In the genomic region with DNA sequence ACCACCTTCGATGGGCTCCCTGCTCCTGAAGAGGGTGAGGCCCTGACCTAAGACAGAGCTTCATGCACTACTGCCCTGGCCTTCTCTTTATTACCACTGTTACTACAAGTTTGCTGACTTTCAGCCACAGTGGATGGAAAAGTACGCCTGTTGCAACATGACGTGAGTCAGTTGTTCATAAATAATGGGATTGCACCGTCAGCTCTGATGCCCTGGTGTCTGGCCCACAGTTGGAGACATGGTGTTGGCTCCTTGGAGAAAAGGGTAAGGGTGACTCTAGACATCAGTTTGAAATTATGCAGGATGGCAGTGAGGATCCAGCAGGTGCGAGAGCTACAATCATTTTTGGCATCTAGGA, we compare ENCODE assay signal across 2 cellular contexts.
A peak's percentile ranks its signal among the peaks of the same experiment; 100 is the strongest.
TF ChIP-seq lines count a peak whose summit lies in the region.

No MANE protein-coding gene starts in this region.

TF ChIP-seq in K562, 482 proteins besides CTCF, POLR2A, EP300 and RAD21:
- TF ChIP-seq STAT5A (IDR thresholded peaks at IDR 0.05; ENCODE audit: borderline replicate concordance, low read length) = no peak
- TF ChIP-seq CEBPB (tag; IDR thresholded peaks at IDR 0.05) = 0 out of 2 replicates have a peak, but pooled peaks have one; percentile 19
- no peak for TF ChIP-seq NUFIP1 (IDR thresholded peaks at IDR 0.05; ENCODE audit: partially characterized antibody)
- TF ChIP-seq NELFE (IDR thresholded peaks at IDR 0.05; ENCODE audit: insufficient read depth, insufficient read length) = no peak
- no peak for TF ChIP-seq ARID1B (IDR thresholded peaks at IDR 0.05)
- TF ChIP-seq CEBPG (CRISPR knock-in tag; IDR thresholded peaks at IDR 0.05) = no peak
- TF ChIP-seq CEBPG (tag; conservative IDR thresholded peaks at IDR 0.05 in 1 of 2, IDR thresholded peaks at IDR 0.05 in 1 of 2) = 0 out of 4 replicates have a peak, but pooled peaks of 1 of the 2 experiments have one; percentile 12

TF ChIP-seq in HepG2, 621 proteins besides CTCF, POLR2A, EP300 and RAD21:
- TF ChIP-seq ZSCAN29 (CRISPR knock-in tag; conservative IDR thresholded peaks at IDR 0.05) (no peak), CEBPB (IDR thresholded peaks at IDR 0.05; ENCODE audit: borderline replicate concordance, low read depth, low read length) (peak; percentile 90), FOSL2 (CRISPR knock-in tag; IDR thresholded peaks at IDR 0.05) (peak; percentile 89), FOXA3 (CRISPR knock-in tag; IDR thresholded peaks at IDR 0.05) (peak; percentile 27; the same call in 1 of the 2 replicates), MAFK (conservative IDR thresholded peaks at IDR 0.05 in 1 of 2, IDR thresholded peaks at IDR 0.05 in 1 of 2; ENCODE audit: low read length in 2 of 2) (peak; percentile 31 to 33; a peak in 2 of 4 replicates), ZNF121 (CRISPR knock-in tag; IDR thresholded peaks at IDR 0.05) (0 out of 2 replicates have a peak, but pooled peaks have one; percentile 31), ZNF678 (CRISPR knock-in tag; IDR thresholded peaks at IDR 0.05) (no peak), MAFF (IDR thresholded peaks at IDR 0.05; ENCODE audit: low read depth, low read length) (peak; percentile 56)
- TF ChIP-seq, protein P1, sequence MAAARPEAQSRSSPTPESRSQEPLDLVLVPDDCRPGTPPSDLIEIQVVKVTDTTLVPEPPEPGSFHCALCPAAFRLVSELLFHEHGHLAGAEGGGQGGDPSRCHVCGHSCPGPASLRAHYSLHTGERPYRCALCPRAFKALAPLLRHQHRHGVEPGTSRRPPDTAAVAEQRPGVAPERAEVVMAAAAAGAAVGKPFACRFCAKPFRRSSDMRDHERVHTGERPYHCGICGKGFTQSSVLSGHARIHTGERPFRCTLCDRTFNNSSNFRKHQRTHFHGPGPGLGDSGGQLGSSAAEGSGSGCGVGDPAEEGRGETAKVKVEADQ (CRISPR knock-in tag; IDR thresholded peaks at IDR 0.05; ENCODE audit: borderline replicate concordance) = no peak
- TF ChIP-seq, protein P2, sequence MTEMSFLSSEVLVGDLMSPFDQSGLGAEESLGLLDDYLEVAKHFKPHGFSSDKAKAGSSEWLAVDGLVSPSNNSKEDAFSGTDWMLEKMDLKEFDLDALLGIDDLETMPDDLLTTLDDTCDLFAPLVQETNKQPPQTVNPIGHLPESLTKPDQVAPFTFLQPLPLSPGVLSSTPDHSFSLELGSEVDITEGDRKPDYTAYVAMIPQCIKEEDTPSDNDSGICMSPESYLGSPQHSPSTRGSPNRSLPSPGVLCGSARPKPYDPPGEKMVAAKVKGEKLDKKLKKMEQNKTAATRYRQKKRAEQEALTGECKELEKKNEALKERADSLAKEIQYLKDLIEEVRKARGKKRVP (CRISPR knock-in tag; IDR thresholded peaks at IDR 0.05) = peak in 1 of 2 experiments; percentile 64; a peak in 2 of 4 replicates
